Comparison of ENCODE assay signal across 2 cellular contexts in genomic region chr5:116498478-116498877, GRCh38.
TF ChIP-seq lines count a peak whose summit lies in the region.

No MANE protein-coding gene starts in this region.

TF ChIP-seq in GM23338, 12 proteins besides CTCF, POLR2A, EP300 and RAD21:
- TF ChIP-seq ETS1 (IDR thresholded peaks at IDR 0.05), result no peak
- no peak for TF ChIP-seq POLR2AphosphoS5 (IDR thresholded peaks at IDR 0.05; ENCODE audit: low read depth)
- no peak for TF ChIP-seq CREB1 (CRISPR knock-in tag; IDR thresholded peaks at IDR 0.05; ENCODE audit: low read depth)
- no peak for TF ChIP-seq STAT1 (IDR thresholded peaks at IDR 0.05; ENCODE audit: unreplicated experiment)
- TF ChIP-seq ZNF114 (CRISPR knock-in tag; IDR thresholded peaks at IDR 0.05), result no peak
- no peak for TF ChIP-seq JUNB (IDR thresholded peaks at IDR 0.05; ENCODE audit: unreplicated experiment)
- no peak for TF ChIP-seq ZNF331 (CRISPR knock-in tag; IDR thresholded peaks at IDR 0.05; ENCODE audit: low read depth)
- no peak for TF ChIP-seq EZH2phosphoT487 (IDR thresholded peaks at IDR 0.05; ENCODE audit: unreplicated experiment)
- no peak for TF ChIP-seq ZNF462 (CRISPR knock-in tag; IDR thresholded peaks at IDR 0.05)
- no peak for TF ChIP-seq REST (IDR thresholded peaks at IDR 0.05; ENCODE audit: unreplicated experiment)
- TF ChIP-seq NANOG (IDR thresholded peaks at IDR 0.05; ENCODE audit: borderline replicate concordance), result no peak
- TF ChIP-seq EZH2 (IDR thresholded peaks at IDR 0.05; ENCODE audit: low read depth, unreplicated experiment), result no peak

TF ChIP-seq in WTC11, 78 proteins besides CTCF, POLR2A, EP300 and RAD21:
- TF ChIP-seq GRHL2 (CRISPR knock-in tag; IDR thresholded peaks at IDR 0.05; ENCODE audit: insufficient replicate concordance, severe bottlenecking) (no peak), ESRRA (CRISPR knock-in tag; IDR thresholded peaks at IDR 0.05; ENCODE audit: borderline replicate concordance) (no peak), ERG (CRISPR knock-in tag; IDR thresholded peaks at IDR 0.05) (no peak), PRRX2 (CRISPR knock-in tag; IDR thresholded peaks at IDR 0.05) (no peak), ZMAT4 (CRISPR knock-in tag; IDR thresholded peaks at IDR 0.05) (no peak), ZNF512 (CRISPR knock-in tag; IDR thresholded peaks at IDR 0.05; ENCODE audit: borderline replicate concordance) (no peak)
